ENCODE assay signal across 19 cellular contexts in genomic region chr7:46162582-46162981, GRCh38.
A peak's percentile ranks its signal among the peaks of the same experiment; 100 is the strongest.
DNase-seq lines count a peak whose midpoint lies in the region; ATAC-seq and TF ChIP-seq lines count a peak whose summit lies in the region.
"Had no signal": no experiment of that assay in that cellular context is flagged by ENCODE, and none has a peak within 500 bp of the region (broad histone marks: within the 10 kb centered on the region; RNA-seq: fewer than 3 reads in every experiment).

No MANE protein-coding gene starts in this region.

- H3K4me3 Mint-ChIP-seq in GM23338: no peak overlapping the region
- H3K4me3 Mint-ChIP-seq: stimulated activated memory B cell treated with anti-CD40 and anti-IgM and Interleukin-4, amounts not matched to agents 10 μg/mL and 1 μg/mL and 100 μg/mL, for 72 hours had no signal

- no peaks in the 10 kb centered on the region for H3K9me3 Mint-ChIP-seq in GM23338

- TF ChIP-seq CTCF in GM23338 (conservative IDR thresholded peaks at IDR 0.05; ENCODE audit: low read depth in 2 of 2) (no peak), SK-N-SH (IDR thresholded peaks at IDR 0.05) (no peak)

- 62% methylated on average over 3 of the region's 3 CpGs for WGBS in SK-N-SH (ENCODE audit: low lambda C conversion rate)
- 67% methylated on average over 3 of the region's 3 CpGs for WGBS in thymus

- TF ChIP-seq EP300 in SK-N-SH (IDR thresholded peaks at IDR 0.05; ENCODE audit: borderline replicate concordance in 1 of 2, low read depth in 1 of 2, low read length in 1 of 2): no peak

- ATAC-seq in GM23338 (no peak), HG02763 (IDR thresholded peaks at IDR 0.05; ENCODE audit: unreplicated experiment) (no peak)
- ATAC-seq: HCT116; stimulated activated memory B cell treated with anti-CD40 and anti-IgM and Interleukin-4, amounts not matched to agents 10 μg/mL and 1 μg/mL and 100 μg/mL, for 72 hours had no signal

- POLR2A ChIA-PET in SK-N-SH (lab: Yijun Ruan, JAX): no interaction called here

- DNase-seq in GM23338 (ENCODE audit: low spot score) (no peak), SK-N-SH (no peak), glomerular visceral epithelial cell (ENCODE audit: extremely low spot score) (peak; percentile 77), HUDEP-2 (lab: John Stamatoyannopoulos, UW; ENCODE audit: unreplicated experiment in 76 of 76) (no peak), AG08396 (ENCODE audit: low spot score) (no peak)
- DNase-seq: activated CD4-positive, CD25-positive, alpha-beta regulatory T cell treated with anti-CD3 and anti-CD28 coated beads, Interleukin-2, amount 50 U/mL, for 72 hours; amniotic stem cell; C1 segment of cervical spinal cord; DMS79; Karpas-422; NCI-H2227 treated with DMSO at 0.1 percent for 48 hours; Right ventricle myocardium superior; stimulated activated CD4-positive, alpha-beta T cell treated with anti-CD3 and anti-CD28 coated beads, Interleukin-12 subunit alpha, Interleukin-12 subunit beta, amount 100 ng/mL, for 4 hours had no signal

- H3K4me3 ChIP-seq in GM23338 (no peak overlapping the region), SK-N-SH (ENCODE audit: low read depth in 2 of 2, low read length in 1 of 2) (no peak overlapping the region), thymus (ENCODE audit: low read length) (no peak overlapping the region)
- H3K4me3 ChIP-seq: lung, tibial nerve had no signal

- no peak overlapping the region for H3K27ac Mint-ChIP-seq in GM23338
- H3K27ac Mint-ChIP-seq: stimulated activated memory B cell treated with anti-CD40 and anti-IgM and Interleukin-4, amounts not matched to agents 10 μg/mL and 1 μg/mL and 100 μg/mL, for 72 hours had no signal

- H3K9me3 ChIP-seq in SK-N-SH (no peaks in the 10 kb centered on the region), thymus (ENCODE audit: control insufficient read depth) (no peaks in the 10 kb centered on the region)
- H3K9me3 ChIP-seq: tibial nerve had no signal

- H4K20me1 ChIP-seq in GM23338 (replicated peaks; ENCODE audit: insufficient read depth) (no peaks in the 10 kb centered on the region), SK-N-SH (ENCODE audit: insufficient read depth) (no peaks in the 10 kb centered on the region)

- H3K4me1 ChIP-seq in GM23338 (ENCODE audit: insufficient read depth) (no peaks in the 10 kb centered on the region), SK-N-SH (ENCODE audit: control insufficient read depth in 1 of 2, insufficient read depth in 2 of 2, low read depth in 1 of 2, low read length in 1 of 2) (peaks cover 0 to 19% of the 10 kb centered on the region in 2 experiments; a peak in 3 of 4 replicates), thymus (ENCODE audit: control insufficient read depth, insufficient read depth, low read length) (no peaks in the 10 kb centered on the region)
- H3K4me1 ChIP-seq: tibial nerve had no signal

- H3K9me2 ChIP-seq in GM23338 (ENCODE audit: insufficient read depth) (peaks cover 7% of the 10 kb centered on the region; the same call in 1 of the 2 replicates), SK-N-SH (no peaks in the 10 kb centered on the region)

- H3K79me2 ChIP-seq in GM23338 (replicated peaks; ENCODE audit: insufficient read depth) (no peaks in the 10 kb centered on the region), SK-N-SH (ENCODE audit: insufficient read depth) (no peaks in the 10 kb centered on the region)

- H3K27me3 ChIP-seq in GM23338 (ENCODE audit: insufficient read depth) (no peaks in the 10 kb centered on the region), SK-N-SH (ENCODE audit: insufficient read depth) (no peaks in the 10 kb centered on the region), thymus (ENCODE audit: control insufficient read depth, insufficient read depth) (no peaks in the 10 kb centered on the region)
- H3K27me3 ChIP-seq: tibial nerve had no signal

- H3K9ac ChIP-seq in SK-N-SH: no peak overlapping the region

- no peak overlapping the region for H3K4me2 ChIP-seq in GM23338
- H3K4me2 ChIP-seq in SK-N-SH: no peak overlapping the region

- no peak overlapping the region for H3K27ac ChIP-seq in GM23338 (ENCODE audit: low read depth)
- peak overlapping the region in 1 of 2 experiments; percentile 10; a peak in 1 of 4 replicates for H3K27ac ChIP-seq in SK-N-SH (ENCODE audit: low read depth in 2 of 2, low read length in 1 of 2)
- peak overlapping the region; percentile 5 for H3K27ac ChIP-seq in thymus (ENCODE audit: low read depth)
- H3K27ac ChIP-seq: tibial nerve had no signal

- peaks cover 5% of the 10 kb centered on the region for H3K4me1 Mint-ChIP-seq in GM23338
- H3K4me1 Mint-ChIP-seq: stimulated activated memory B cell treated with anti-CD40 and anti-IgM and Interleukin-4, amounts not matched to agents 10 μg/mL and 1 μg/mL and 100 μg/mL, for 72 hours had no signal

- H2AFZ ChIP-seq in GM23338 (peak overlapping the region; percentile 88), SK-N-SH (ENCODE audit: low read depth) (peak overlapping the region; percentile 33; the same call in 1 of the 2 replicates)

- H3K27me3 Mint-ChIP-seq in GM23338 (ENCODE audit: insufficient read depth, low read depth, poor library complexity): peaks cover 5% of the 10 kb centered on the region
- H3K27me3 Mint-ChIP-seq: stimulated activated memory B cell treated with anti-CD40 and anti-IgM and Interleukin-4, amounts not matched to agents 10 μg/mL and 1 μg/mL and 100 μg/mL, for 72 hours had no signal

- H3K36me3 ChIP-seq in GM23338 (ENCODE audit: insufficient read depth) (no peaks in the 10 kb centered on the region), SK-N-SH (replicated peaks in 1 of 2; ENCODE audit: control insufficient read depth in 1 of 2, insufficient read depth in 2 of 2, low read length in 1 of 2) (no peaks in the 10 kb centered on the region), thymus (ENCODE audit: control insufficient read depth, insufficient read depth) (no peaks in the 10 kb centered on the region)
- H3K36me3 ChIP-seq: tibial nerve had no signal

- no peaks in the 10 kb centered on the region for H3K36me3 Mint-ChIP-seq in GM23338 (ENCODE audit: low read depth)
- H3K36me3 Mint-ChIP-seq: stimulated activated memory B cell treated with anti-CD40 and anti-IgM and Interleukin-4, amounts not matched to agents 10 μg/mL and 1 μg/mL and 100 μg/mL, for 72 hours had no signal

- CTCF ChIA-PET in SK-N-SH (lab: Yijun Ruan, JAX): interaction anchor here (1.5 kb wide), 1 partner anchor 241 kb away, joined by 3 read pairs; no protein-coding TSS in a partner anchor

- no peak for TF ChIP-seq RAD21 in SK-N-SH (IDR thresholded peaks at IDR 0.05; ENCODE audit: low read length)

- H3F3A ChIP-seq in GM23338 (replicated peaks; ENCODE audit: low read depth) (no peaks in the 10 kb centered on the region), SK-N-SH (replicated peaks; ENCODE audit: insufficient read depth) (peaks cover 5% of the 10 kb centered on the region)

TF ChIP-seq in SK-N-SH, 30 proteins besides CTCF, POLR2A, EP300 and RAD21:
- TF ChIP-seq FOSL2 (IDR thresholded peaks at IDR 0.05; ENCODE audit: borderline replicate concordance, low read depth) (no peak), NFIC (IDR thresholded peaks at IDR 0.05; ENCODE audit: borderline replicate concordance) (peak; percentile 46), RXRA (IDR thresholded peaks at IDR 0.05; ENCODE audit: borderline replicate concordance, low read depth) (no peak), JUND (IDR thresholded peaks at IDR 0.05) (no peak), RCOR1 (IDR thresholded peaks at IDR 0.05; ENCODE audit: low read length) (no peak)
